In the genomic region with DNA sequence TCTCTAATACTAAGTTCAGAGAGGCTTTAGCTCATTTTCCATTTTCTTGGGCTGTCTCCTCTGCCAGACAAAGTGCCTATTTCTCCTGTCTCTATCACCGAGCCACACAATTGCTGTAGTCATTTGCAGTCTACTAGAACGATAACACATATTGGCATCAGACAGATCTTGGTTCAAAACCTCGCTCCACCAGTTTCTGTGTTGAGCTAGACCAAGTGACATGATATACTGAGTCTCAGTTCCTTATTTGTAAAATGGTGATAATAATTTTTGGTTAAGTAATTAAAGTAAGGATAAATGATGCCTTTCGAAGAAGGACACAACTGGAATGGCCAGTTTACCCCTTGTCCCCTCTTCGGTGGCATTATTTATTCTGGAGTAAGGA, we compare ENCODE assay signal across 8 cellular contexts. TPM values are rescaled to one million over a fixed set of nuclear protein-coding genes. Genes with fewer than 3 reads are reported as not detected.
DNase-seq lines count a peak whose midpoint lies in the region; ATAC-seq and TF ChIP-seq lines count a peak whose summit lies in the region.

No MANE protein-coding gene starts in this region.

- H3K36me3 Mint-ChIP-seq in activated B cell treated with CpG ODN at 0.5 μM for 24 hours (ENCODE audit: low read depth) (peaks cover 15% of the 10 kb centered on the region), memory B cell (no peaks in the 10 kb centered on the region)

- no peak for TF ChIP-seq CTCF in activated B cell treated with CpG ODN at 0.5 μM for 24 hours (IDR thresholded peaks at IDR 0.05)

- intact Hi-C loops in activated B cell treated with CpG ODN at 0.5 μM for 24 hours (cut with micrococcal nuclease) = loop anchor here (1.0 to 5.0 kb wide), 2 partner anchors 436 to 673 kb away; a partner anchor contains a TSS
- intact Hi-C loops in posterior cingulate gyrus (cut with DNase I) = loop anchor here (5.0 to 10.0 kb wide), 3 partner anchors 43 to 149 kb away; a partner anchor contains a TSS

- ATAC-seq in GM19351 (IDR thresholded peaks at IDR 0.05; ENCODE audit: unreplicated experiment) (peak; percentile 27), HG02943 (IDR thresholded peaks at IDR 0.05; ENCODE audit: low read depth, unreplicated experiment) (peak; percentile 19), activated B cell treated with CpG ODN at 0.5 μM for 24 hours (ENCODE audit: low read depth) (peak; percentile 47), memory B cell (ENCODE audit: low read depth) (peak; percentile 59)

- H3K27me3 Mint-ChIP-seq in activated B cell treated with CpG ODN at 0.5 μM for 24 hours (peaks cover 11% of the 10 kb centered on the region), memory B cell (peaks cover 8% of the 10 kb centered on the region)

- H3K9me3 Mint-ChIP-seq in activated B cell treated with CpG ODN at 0.5 μM for 24 hours = no peaks in the 10 kb centered on the region
- H3K9me3 Mint-ChIP-seq in memory B cell = peaks cover 1% of the 10 kb centered on the region

- H3K4me3 Mint-ChIP-seq in activated B cell treated with CpG ODN at 0.5 μM for 24 hours = peak overlapping the region; percentile 93
- peak overlapping the region; percentile 96 for H3K4me3 Mint-ChIP-seq in memory B cell

- H3K4me1 Mint-ChIP-seq in activated B cell treated with CpG ODN at 0.5 μM for 24 hours (peaks cover 55% of the 10 kb centered on the region), memory B cell (peaks cover 36% of the 10 kb centered on the region)

- H3K27ac Mint-ChIP-seq in activated B cell treated with CpG ODN at 0.5 μM for 24 hours (peak overlapping the region; percentile 91), memory B cell (peak overlapping the region; percentile 96)

- CTCF ChIA-PET in activated B cell treated with CpG ODN at 0.5 μM for 24 hours (lab: Charles Lee) = interaction anchor here (1.2 to 2.1 kb wide), 4 partner anchors 44 to 108 kb away, joined by 3 to 21 read pairs (median 7); no protein-coding TSS in a partner anchor

- POLR2A ChIA-PET in activated B cell treated with CpG ODN at 0.5 μM for 24 hours (lab: Charles Lee) = interaction anchor here (0.5 to 2.6 kb wide), 10 partner anchors 27 to 602 kb away, joined by 3 to 42 read pairs (median 4); a partner anchor contains a TSS

- no peak for DNase-seq in activated B cell treated with CpG ODN at 0.5 μM for 24 hours
- DNase-seq in memory B cell (ENCODE audit: low spot score in 2 of 2) = no peak
- no peak for DNase-seq in NCI-H748 (lab: John Stamatoyannopoulos, UW; ENCODE audit: unreplicated experiment)
- DNase-seq in posterior cingulate gyrus = no peak
- DNase-seq in NCI-H510A treated with DMSO at 0.1 percent for 48 hours (lab: John Stamatoyannopoulos, UW) = no peak
- no peak for DNase-seq in NCI-H2196 (lab: John Stamatoyannopoulos, UW; ENCODE audit: unreplicated experiment)

RNA-seq across cellular contexts. Expression of a gene that starts 0.4 kb away (rescaled TPM):
- 169 and 190 TPM in 2 replicates for total RNA-seq in activated B cell treated with CpG ODN at 0.5 μM for 24 hours
